Comparison of ENCODE assay signal across 11 cellular contexts in the genomic region with DNA sequence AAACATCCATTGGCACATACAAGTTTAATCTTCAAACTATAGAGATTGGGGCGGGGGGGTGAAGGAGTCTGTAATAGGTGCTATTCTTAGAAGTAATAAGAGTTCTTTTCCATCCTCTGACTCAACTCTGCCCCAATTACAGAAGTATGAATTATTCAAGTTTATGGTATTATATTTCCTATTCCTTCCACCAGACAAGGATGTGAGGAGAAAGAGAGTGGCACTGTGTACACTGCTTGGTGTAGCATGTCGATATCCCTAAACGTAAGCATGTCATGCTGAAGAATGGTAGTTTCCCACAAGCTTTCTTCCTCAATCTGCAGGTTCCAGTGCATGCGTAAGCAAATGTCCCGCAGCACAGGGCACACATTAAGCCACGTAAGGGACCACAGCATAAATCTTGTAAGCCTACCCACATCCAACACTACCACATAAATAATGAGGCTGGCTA. TPM values are rescaled to one million over a fixed set of nuclear protein-coding genes. Genes with fewer than 3 reads are reported as not detected.
DNase-seq lines count a peak whose midpoint lies in the region; TF ChIP-seq lines count a peak whose summit lies in the region.
"Had no signal": no experiment of that assay in that cellular context is flagged by ENCODE, and none has a peak within 500 bp of the region (broad histone marks: within the 10 kb centered on the region; RNA-seq: fewer than 3 reads in every experiment).

No MANE protein-coding gene starts in this region.

- H3K27me3 ChIP-seq in Peyer's patch (no peaks in the 10 kb centered on the region), fibroblast of lung (ENCODE audit: control insufficient read depth, insufficient read depth, low read length) (no peaks in the 10 kb centered on the region)
- H3K27me3 ChIP-seq: thyroid gland had no signal

- H3K9me3 ChIP-seq in Peyer's patch (no peaks in the 10 kb centered on the region), fibroblast of lung (ENCODE audit: control insufficient read depth, insufficient read depth, low read depth, low read length) (no peaks in the 10 kb centered on the region)
- H3K9me3 ChIP-seq: thyroid gland had no signal

- H3K79me2 ChIP-seq in fibroblast of lung (ENCODE audit: control insufficient read depth, insufficient read depth, low read length), result peaks cover 97% of the 10 kb centered on the region

- H3K4me3 ChIP-seq in Peyer's patch (no peak overlapping the region), fibroblast of lung (replicated peaks in 1 of 4; ENCODE audit: control extremely low read depth in 1 of 4, insufficient read depth in 1 of 4, low read depth in 3 of 4, low read length in 4 of 4) (no peak overlapping the region)
- H3K4me3 ChIP-seq: skin epidermis, thyroid gland had no signal

- H2AFZ ChIP-seq in fibroblast of lung (ENCODE audit: low read length), result no peak overlapping the region

- no peak for TF ChIP-seq POLR2A in Peyer's patch (IDR thresholded peaks at IDR 0.05)

- peak; percentile 57 for DNase-seq in EH (ENCODE audit: low read depth)
- DNase-seq in Peyer's patch, result peak in 2 of 3 donors; percentile 64 to 66
- DNase-seq in fibroblast of lung (ENCODE audit: low read depth in 2 of 2), result peak; percentile 32 to 55
- DNase-seq in renal cortical epithelial cell (ENCODE audit: low read depth), result peak; percentile 61
- no peak for DNase-seq in DMS153 treated with DMSO at 0.1 percent for 48 hours (lab: John Stamatoyannopoulos, UW; ENCODE audit: unreplicated experiment)
- no peak for DNase-seq in DMS79 treated with DMSO at 0.1 percent for 48 hours (lab: John Stamatoyannopoulos, UW)
- DNase-seq in NCI-H82 (lab: John Stamatoyannopoulos, UW), result no peak
- DNase-seq in HK-2 (ENCODE audit: unreplicated experiment), result no peak
- DNase-seq: NCI-H2171, thyroid gland had no signal

- TF ChIP-seq CTCF in Peyer's patch (IDR thresholded peaks at IDR 0.05) (no peak), fibroblast of lung (conservative IDR thresholded peaks at IDR 0.05 in 1 of 2, IDR thresholded peaks at IDR 0.05 in 1 of 2; ENCODE audit: low read depth in 1 of 2, low read length in 2 of 2) (no peak)

- H3K9ac ChIP-seq in fibroblast of lung (ENCODE audit: insufficient read depth, low read length), result no peak overlapping the region

- no peaks in the 10 kb centered on the region for H3K36me3 ChIP-seq in Peyer's patch
- H3K36me3 ChIP-seq in fibroblast of lung (ENCODE audit: control insufficient read depth, insufficient read depth, low read length), result peaks cover 1% of the 10 kb centered on the region
- H3K36me3 ChIP-seq: thyroid gland had no signal

- H4K20me1 ChIP-seq in fibroblast of lung (ENCODE audit: control insufficient read depth, extremely low read depth, insufficient read depth, low read length), result peaks cover 21% of the 10 kb centered on the region

- peak overlapping the region; percentile 32 for H3K4me2 ChIP-seq in fibroblast of lung (ENCODE audit: extremely low read depth, insufficient read depth, low read length)

- H3K27ac ChIP-seq in Peyer's patch (peak overlapping the region in 3 of 4 donors; percentile 14 to 42 (median 16)), fibroblast of lung (ENCODE audit: insufficient read depth, low read length) (peak overlapping the region; percentile 60)
- H3K27ac ChIP-seq: thyroid gland had no signal

- H3K4me1 ChIP-seq in Peyer's patch, result peaks cover 0 to 83% (median 34%) of the 10 kb centered on the region in 4 donors
- H3K4me1 ChIP-seq in fibroblast of lung (ENCODE audit: control insufficient read depth, extremely low read depth, insufficient read depth, low read length), result peaks cover 45% of the 10 kb centered on the region

RNA-seq across cellular contexts. Expression of gene BRD4, which starts 14.1 kb away (rescaled TPM):
- total RNA-seq in Peyer's patch (100 to 1,000 TPM in 1 of 4 donors, 10 to 100 TPM in 3; 51.0 to 148 (median 77.5) TPM), fibroblast of lung (9.8 and 20.1 TPM in 2 replicates), renal cortical epithelial cell (8.7 and 30.7 TPM in 2 replicates)
- 9.9 and 13.3 TPM in 2 replicates for polyA plus RNA-seq in fibroblast of lung
- 47.8 and 58.5 TPM in 2 replicates for polyA plus RNA-seq in fibroblast of lung (2012)
- polyA minus RNA-seq in fibroblast of lung (ENCODE audit: low replicate concordance), result 186 and 192 TPM in 2 replicates

Comparison
In these comparisons a context has a peak if more than half of its experiments do, and no peak if none do; other contexts are left out.
1. DNase-seq: peak in EH (single experiment), Peyer's patch (2 of 3), fibroblast of lung (2 of 2) and renal cortical epithelial cell (single experiment); none in DMS153 treated with DMSO at 0.1 percent for 48 hours (single experiment), DMS79 treated with DMSO at 0.1 percent for 48 hours (single experiment), NCI-H82 (single experiment) and HK-2 (single experiment).